ENCODE assay signal across 1 cellular context in the genomic region with DNA sequence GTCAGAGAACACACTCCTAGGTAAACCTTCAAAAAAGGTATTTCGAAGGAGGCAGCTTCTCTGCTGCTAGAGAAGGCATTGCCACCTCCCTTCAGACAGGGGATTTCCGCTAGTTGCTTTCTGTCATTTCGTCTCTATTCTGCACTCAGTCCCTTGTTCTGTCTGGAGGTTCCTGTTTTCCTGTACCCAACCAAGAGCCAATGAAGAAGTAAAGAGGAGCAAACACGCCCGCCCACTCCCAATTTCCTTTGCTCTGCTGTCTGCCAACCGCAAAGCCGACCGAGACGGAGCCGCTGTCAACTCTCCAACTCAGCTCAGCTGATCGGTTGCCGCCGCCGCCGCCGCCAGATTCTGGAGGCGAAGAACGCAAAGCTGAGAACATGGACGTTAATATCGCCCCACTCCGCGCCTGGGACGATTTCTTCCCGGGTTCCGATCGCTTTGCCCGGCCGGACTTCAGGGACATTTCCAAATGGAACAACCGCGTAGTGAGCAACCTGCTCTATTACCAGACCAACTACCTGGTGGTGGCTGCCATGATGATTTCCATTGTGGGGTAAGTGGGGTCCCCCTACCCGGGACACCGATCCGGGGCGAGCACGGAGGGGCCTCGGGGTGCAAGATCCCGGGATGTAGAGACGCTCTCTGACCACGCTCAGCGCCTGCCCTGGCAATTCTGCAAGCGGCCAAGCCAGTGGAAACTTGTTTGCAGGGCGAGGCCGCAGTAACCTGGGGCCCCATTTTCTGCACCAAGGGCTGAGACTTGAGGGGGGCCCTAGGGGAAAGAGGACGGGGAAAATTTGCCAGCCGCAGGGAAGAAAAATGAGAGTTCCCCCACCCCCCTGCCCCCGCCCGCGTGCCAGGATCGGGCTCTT.
TF ChIP-seq lines count a peak whose summit lies in the region.

A gene with protein sequence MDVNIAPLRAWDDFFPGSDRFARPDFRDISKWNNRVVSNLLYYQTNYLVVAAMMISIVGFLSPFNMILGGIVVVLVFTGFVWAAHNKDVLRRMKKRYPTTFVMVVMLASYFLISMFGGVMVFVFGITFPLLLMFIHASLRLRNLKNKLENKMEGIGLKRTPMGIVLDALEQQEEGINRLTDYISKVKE (plus strand): TSS at position 270 of the 875 bp plus-strand sequence. CDS start 111 bp downstream, at position 381.

TF ChIP-seq in HepG2, 621 proteins besides CTCF, POLR2A, EP300 and RAD21 (continued from another document and continues in another):
- no peak for TF ChIP-seq ZNF33A (CRISPR knock-in tag; IDR thresholded peaks at IDR 0.05; ENCODE audit: borderline replicate concordance)
- TF ChIP-seq ZFX (CRISPR knock-in tag; IDR thresholded peaks at IDR 0.05; ENCODE audit: low read depth): no peak
- TF ChIP-seq SUZ12 (IDR thresholded peaks at IDR 0.05; ENCODE audit: low read depth, low read length): no peak
- TF ChIP-seq ZNF333 (CRISPR knock-in tag; IDR thresholded peaks at IDR 0.05; ENCODE audit: borderline replicate concordance): no peak
- no peak for TF ChIP-seq ZKSCAN8 (CRISPR knock-in tag; IDR thresholded peaks at IDR 0.05; ENCODE audit: borderline replicate concordance)
- TF ChIP-seq, protein P1, sequence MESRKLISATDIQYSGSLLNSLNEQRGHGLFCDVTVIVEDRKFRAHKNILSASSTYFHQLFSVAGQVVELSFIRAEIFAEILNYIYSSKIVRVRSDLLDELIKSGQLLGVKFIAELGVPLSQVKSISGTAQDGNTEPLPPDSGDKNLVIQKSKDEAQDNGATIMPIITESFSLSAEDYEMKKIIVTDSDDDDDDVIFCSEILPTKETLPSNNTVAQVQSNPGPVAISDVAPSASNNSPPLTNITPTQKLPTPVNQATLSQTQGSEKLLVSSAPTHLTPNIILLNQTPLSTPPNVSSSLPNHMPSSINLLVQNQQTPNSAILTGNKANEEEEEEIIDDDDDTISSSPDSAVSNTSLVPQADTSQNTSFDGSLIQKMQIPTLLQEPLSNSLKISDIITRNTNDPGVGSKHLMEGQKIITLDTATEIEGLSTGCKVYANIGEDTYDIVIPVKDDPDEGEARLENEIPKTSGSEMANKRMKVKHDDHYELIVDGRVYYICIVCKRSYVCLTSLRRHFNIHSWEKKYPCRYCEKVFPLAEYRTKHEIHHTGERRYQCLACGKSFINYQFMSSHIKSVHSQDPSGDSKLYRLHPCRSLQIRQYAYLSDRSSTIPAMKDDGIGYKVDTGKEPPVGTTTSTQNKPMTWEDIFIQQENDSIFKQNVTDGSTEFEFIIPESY (CRISPR knock-in tag; IDR thresholded peaks at IDR 0.05): no peak
- TF ChIP-seq, protein P2, sequence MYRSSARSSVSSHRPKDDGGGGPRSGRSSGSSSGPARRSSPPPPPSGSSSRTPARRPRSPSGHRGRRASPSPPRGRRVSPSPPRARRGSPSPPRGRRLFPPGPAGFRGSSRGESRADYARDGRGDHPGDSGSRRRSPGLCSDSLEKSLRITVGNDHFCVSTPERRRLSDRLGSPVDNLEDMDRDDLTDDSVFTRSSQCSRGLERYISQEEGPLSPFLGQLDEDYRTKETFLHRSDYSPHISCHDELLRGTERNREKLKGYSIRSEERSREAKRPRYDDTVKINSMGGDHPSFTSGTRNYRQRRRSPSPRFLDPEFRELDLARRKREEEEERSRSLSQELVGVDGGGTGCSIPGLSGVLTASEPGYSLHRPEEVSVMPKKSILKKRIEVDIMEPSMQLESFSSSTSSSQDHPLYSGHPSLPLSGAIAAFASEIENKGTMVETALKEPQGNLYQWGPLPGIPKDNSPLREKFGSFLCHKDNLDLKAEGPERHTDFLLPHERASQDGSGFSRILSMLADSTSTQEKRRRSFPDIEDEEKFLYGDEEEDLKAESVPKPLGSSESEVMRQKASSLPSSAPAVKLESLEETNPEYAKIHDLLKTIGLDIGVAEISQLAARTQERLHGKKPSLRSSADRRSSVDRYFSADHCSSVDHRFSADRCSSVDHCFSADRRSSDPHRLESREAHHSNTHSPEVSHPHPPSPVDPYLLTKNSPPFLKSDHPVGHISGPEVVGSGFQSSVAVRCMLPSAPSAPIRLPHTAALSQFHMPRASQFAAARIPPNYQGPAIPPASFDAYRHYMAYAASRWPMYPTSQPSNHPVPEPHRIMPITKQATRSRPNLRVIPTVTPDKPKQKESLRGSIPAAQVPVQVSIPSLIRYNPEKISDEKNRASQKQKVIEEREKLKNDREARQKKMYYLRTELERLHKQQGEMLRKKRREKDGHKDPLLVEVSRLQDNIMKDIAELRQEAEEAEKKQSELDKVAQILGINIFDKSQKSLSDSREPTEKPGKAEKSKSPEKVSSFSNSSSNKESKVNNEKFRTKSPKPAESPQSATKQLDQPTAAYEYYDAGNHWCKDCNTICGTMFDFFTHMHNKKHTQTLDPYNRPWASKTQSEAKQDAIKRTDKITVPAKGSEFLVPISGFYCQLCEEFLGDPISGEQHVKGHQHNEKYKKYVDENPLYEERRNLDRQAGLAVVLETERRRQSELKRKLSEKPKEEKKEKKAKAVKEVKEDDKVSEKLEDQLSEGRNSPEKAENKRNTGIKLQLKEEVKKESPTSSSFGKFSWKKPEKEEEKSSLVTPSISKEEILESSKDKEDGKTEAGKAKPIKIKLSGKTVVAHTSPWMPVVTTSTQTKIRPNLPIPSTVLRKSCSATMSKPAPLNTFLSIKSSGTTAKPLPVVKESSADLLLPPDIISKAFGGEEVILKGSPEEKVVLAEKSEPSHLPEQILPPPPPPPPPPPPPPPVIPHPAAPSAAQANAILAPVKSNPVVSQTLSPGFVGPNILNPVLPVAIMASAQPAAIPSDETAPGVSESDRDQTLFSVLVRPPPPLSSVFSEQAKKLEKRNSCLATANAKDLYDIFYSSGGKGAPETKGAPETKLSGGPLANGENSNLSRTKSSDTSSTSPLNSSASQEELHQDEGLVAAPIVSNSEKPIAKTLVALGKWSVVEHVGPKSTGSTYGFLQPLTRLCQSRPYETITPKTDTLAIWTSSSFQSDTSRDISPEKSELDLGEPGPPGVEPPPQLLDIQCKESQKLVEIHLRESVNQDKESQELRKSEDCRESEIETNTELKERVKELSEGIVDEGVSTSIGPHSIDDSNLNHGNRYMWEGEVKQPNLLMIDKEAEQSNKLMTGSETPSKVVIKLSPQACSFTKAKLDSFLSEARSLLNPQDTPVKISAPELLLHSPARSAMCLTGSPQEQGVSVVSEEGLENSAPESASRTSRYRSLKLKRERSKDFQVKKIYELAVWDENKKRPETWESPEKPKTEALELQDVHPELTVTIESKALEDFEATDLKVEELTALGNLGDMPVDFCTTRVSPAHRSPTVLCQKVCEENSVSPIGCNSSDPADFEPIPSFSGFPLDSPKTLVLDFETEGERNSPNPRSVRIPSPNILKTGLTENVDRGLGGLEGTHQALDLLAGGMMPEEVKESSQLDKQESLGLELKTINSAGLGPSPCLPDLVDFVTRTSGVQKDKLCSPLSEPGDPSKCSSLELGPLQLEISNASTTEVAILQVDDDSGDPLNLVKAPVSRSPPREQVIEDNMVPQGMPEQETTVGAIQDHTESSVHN (CRISPR knock-in tag; IDR thresholded peaks at IDR 0.05): no peak
- no peak for TF ChIP-seq ZFP62 (CRISPR knock-in tag; IDR thresholded peaks at IDR 0.05)
- TF ChIP-seq ZNF136 (CRISPR knock-in tag; IDR thresholded peaks at IDR 0.05; ENCODE audit: low read depth): no peak
- TF ChIP-seq, protein P3, sequence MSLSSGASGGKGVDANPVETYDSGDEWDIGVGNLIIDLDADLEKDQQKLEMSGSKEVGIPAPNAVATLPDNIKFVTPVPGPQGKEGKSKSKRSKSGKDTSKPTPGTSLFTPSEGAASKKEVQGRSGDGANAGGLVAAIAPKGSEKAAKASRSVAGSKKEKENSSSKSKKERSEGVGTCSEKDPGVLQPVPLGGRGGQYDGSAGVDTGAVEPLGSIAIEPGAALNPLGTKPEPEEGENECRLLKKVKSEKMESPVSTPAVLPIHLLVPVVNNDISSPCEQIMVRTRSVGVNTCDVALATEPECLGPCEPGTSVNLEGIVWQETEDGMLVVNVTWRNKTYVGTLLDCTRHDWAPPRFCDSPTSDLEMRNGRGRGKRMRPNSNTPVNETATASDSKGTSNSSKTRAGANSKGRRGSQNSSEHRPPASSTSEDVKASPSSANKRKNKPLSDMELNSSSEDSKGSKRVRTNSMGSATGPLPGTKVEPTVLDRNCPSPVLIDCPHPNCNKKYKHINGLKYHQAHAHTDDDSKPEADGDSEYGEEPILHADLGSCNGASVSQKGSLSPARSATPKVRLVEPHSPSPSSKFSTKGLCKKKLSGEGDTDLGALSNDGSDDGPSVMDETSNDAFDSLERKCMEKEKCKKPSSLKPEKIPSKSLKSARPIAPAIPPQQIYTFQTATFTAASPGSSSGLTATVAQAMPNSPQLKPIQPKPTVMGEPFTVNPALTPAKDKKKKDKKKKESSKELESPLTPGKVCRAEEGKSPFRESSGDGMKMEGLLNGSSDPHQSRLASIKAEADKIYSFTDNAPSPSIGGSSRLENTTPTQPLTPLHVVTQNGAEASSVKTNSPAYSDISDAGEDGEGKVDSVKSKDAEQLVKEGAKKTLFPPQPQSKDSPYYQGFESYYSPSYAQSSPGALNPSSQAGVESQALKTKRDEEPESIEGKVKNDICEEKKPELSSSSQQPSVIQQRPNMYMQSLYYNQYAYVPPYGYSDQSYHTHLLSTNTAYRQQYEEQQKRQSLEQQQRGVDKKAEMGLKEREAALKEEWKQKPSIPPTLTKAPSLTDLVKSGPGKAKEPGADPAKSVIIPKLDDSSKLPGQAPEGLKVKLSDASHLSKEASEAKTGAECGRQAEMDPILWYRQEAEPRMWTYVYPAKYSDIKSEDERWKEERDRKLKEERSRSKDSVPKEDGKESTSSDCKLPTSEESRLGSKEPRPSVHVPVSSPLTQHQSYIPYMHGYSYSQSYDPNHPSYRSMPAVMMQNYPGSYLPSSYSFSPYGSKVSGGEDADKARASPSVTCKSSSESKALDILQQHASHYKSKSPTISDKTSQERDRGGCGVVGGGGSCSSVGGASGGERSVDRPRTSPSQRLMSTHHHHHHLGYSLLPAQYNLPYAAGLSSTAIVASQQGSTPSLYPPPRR (CRISPR knock-in tag; IDR thresholded peaks at IDR 0.05; ENCODE audit: borderline replicate concordance): no peak
- no peak for TF ChIP-seq SRSF4 (IDR thresholded peaks at IDR 0.05; ENCODE audit: low read depth, low read length, poor library complexity, severe bottlenecking)
- TF ChIP-seq, protein P4, sequence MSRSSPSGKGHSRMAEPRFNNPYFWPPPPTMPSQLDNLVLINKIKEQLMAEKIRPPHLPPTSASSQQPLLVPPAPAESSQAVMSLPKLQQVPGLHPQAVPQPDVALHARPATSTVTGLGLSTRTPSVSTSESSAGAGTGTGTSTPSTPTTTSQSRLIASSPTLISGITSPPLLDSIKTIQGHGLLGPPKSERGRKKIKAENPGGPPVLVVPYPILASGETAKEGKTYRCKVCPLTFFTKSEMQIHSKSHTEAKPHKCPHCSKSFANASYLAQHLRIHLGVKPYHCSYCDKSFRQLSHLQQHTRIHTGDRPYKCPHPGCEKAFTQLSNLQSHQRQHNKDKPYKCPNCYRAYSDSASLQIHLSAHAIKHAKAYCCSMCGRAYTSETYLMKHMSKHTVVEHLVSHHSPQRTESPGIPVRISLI (CRISPR knock-in tag; IDR thresholded peaks at IDR 0.05; ENCODE audit: borderline replicate concordance): no peak
- no peak for TF ChIP-seq TBX3 (IDR thresholded peaks at IDR 0.05; ENCODE audit: borderline replicate concordance)
- no peak for TF ChIP-seq NCOA1 (CRISPR knock-in tag; IDR thresholded peaks at IDR 0.05)
- TF ChIP-seq, protein P5, sequence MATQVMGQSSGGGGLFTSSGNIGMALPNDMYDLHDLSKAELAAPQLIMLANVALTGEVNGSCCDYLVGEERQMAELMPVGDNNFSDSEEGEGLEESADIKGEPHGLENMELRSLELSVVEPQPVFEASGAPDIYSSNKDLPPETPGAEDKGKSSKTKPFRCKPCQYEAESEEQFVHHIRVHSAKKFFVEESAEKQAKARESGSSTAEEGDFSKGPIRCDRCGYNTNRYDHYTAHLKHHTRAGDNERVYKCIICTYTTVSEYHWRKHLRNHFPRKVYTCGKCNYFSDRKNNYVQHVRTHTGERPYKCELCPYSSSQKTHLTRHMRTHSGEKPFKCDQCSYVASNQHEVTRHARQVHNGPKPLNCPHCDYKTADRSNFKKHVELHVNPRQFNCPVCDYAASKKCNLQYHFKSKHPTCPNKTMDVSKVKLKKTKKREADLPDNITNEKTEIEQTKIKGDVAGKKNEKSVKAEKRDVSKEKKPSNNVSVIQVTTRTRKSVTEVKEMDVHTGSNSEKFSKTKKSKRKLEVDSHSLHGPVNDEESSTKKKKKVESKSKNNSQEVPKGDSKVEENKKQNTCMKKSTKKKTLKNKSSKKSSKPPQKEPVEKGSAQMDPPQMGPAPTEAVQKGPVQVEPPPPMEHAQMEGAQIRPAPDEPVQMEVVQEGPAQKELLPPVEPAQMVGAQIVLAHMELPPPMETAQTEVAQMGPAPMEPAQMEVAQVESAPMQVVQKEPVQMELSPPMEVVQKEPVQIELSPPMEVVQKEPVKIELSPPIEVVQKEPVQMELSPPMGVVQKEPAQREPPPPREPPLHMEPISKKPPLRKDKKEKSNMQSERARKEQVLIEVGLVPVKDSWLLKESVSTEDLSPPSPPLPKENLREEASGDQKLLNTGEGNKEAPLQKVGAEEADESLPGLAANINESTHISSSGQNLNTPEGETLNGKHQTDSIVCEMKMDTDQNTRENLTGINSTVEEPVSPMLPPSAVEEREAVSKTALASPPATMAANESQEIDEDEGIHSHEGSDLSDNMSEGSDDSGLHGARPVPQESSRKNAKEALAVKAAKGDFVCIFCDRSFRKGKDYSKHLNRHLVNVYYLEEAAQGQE (IDR thresholded peaks at IDR 0.05; ENCODE audit: borderline replicate concordance in 1 of 2, low read depth in 1 of 2, low read length in 2 of 2): no peak
- TF ChIP-seq, protein P6, sequence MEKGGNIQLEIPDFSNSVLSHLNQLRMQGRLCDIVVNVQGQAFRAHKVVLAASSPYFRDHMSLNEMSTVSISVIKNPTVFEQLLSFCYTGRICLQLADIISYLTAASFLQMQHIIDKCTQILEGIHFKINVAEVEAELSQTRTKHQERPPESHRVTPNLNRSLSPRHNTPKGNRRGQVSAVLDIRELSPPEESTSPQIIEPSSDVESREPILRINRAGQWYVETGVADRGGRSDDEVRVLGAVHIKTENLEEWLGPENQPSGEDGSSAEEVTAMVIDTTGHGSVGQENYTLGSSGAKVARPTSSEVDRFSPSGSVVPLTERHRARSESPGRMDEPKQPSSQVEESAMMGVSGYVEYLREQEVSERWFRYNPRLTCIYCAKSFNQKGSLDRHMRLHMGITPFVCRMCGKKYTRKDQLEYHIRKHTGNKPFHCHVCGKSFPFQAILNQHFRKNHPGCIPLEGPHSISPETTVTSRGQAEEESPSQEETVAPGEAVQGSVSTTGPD (CRISPR knock-in tag; IDR thresholded peaks at IDR 0.05): no peak
- TF ChIP-seq ZNF24 (IDR thresholded peaks at IDR 0.05): no peak
- no peak; the same call in 1 of the 2 replicates for TF ChIP-seq MYC (CRISPR knock-in tag; IDR thresholded peaks at IDR 0.05; ENCODE audit: borderline replicate concordance)
- no peak for TF ChIP-seq TOE1 (CRISPR knock-in tag; IDR thresholded peaks at IDR 0.05)
- TF ChIP-seq IRF2 (CRISPR knock-in tag; IDR thresholded peaks at IDR 0.05): 0 out of 2 replicates have a peak, but pooled peaks have one; percentile 74
- TF ChIP-seq SALL1 (CRISPR knock-in tag; IDR thresholded peaks at IDR 0.05): peak; percentile 71
